16 cellular contexts compared by ENCODE assay signal in genomic region chr1:48680411-48681035, GRCh38.
DNase-seq lines count a peak whose midpoint lies in the region; ATAC-seq and TF ChIP-seq lines count a peak whose summit lies in the region.
"Had no signal": no experiment of that assay in that cellular context is flagged by ENCODE, and none has a peak within 500 bp of the region (broad histone marks: within the 10 kb centered on the region; RNA-seq: fewer than 3 reads in every experiment).

No MANE protein-coding gene starts in this region.

- no peak overlapping the region for H3K4me3 Mint-ChIP-seq in neural crest cell
- no peak overlapping the region for H3K4me3 Mint-ChIP-seq in stimulated activated effector memory CD8-positive, alpha-beta T cell treated with anti-CD3 and anti-CD28 coated beads, Interleukin-12 subunit alpha, Interleukin-12 subunit beta, amount 100 ng/mL, for 72 hours
- H3K4me3 Mint-ChIP-seq: activated CD8-positive, alpha-beta T cell treated with anti-CD3 and anti-CD28 coated beads for 36 hours; nephron had no signal

- TF ChIP-seq CTCF in GM12873 (IDR thresholded peaks at IDR 0.05; ENCODE audit: insufficient read depth, low read depth, low read length, missing control alignments) (peak; percentile 24), neural crest cell (conservative IDR thresholded peaks at IDR 0.05) (peak; percentile 24)

- peaks cover 15% of the 10 kb centered on the region for H3K4me1 Mint-ChIP-seq in neural crest cell
- no peaks in the 10 kb centered on the region for H3K4me1 Mint-ChIP-seq in stimulated activated effector memory CD8-positive, alpha-beta T cell treated with anti-CD3 and anti-CD28 coated beads, Interleukin-12 subunit alpha, Interleukin-12 subunit beta, amount 100 ng/mL, for 72 hours

- no peak for ATAC-seq in stimulated activated effector memory CD8-positive, alpha-beta T cell treated with anti-CD3 and anti-CD28 coated beads, Interleukin-12 subunit alpha, Interleukin-12 subunit beta, amount 100 ng/mL, for 72 hours
- ATAC-seq in GM21526 (IDR thresholded peaks at IDR 0.05; ENCODE audit: low FRiP score, unreplicated experiment), result no peak
- ATAC-seq: activated CD8-positive, alpha-beta T cell treated with anti-CD3 and anti-CD28 coated beads for 36 hours; GM12878 had no signal

- DNase-seq in M059J (ENCODE audit: low read depth), result peak; percentile 40
- peak; percentile 50 for DNase-seq in astrocyte of the hippocampus (ENCODE audit: low read depth, low spot score)
- DNase-seq in neural crest cell (ENCODE audit: low read depth, low spot score), result no peak
- DNase-seq in Ammon's horn (ENCODE audit: low spot score), result no peak
- no peak for DNase-seq in stimulated activated effector memory CD8-positive, alpha-beta T cell treated with anti-CD3 and anti-CD28 coated beads, Interleukin-12 subunit alpha, Interleukin-12 subunit beta, amount 100 ng/mL, for 72 hours (ENCODE audit: low spot score in 2 of 2)
- DNase-seq: activated CD8-positive, alpha-beta T cell treated with anti-CD3 and anti-CD28 coated beads for 36 hours; C1 segment of cervical spinal cord; DND-41; foreskin melanocyte; mammary epithelial cell; NCI-H1105 treated with DMSO at 0.1 percent for 48 hours; substantia nigra had no signal

- H3K9me3 Mint-ChIP-seq in neural crest cell, result no peaks in the 10 kb centered on the region
- H3K9me3 Mint-ChIP-seq in stimulated activated effector memory CD8-positive, alpha-beta T cell treated with anti-CD3 and anti-CD28 coated beads, Interleukin-12 subunit alpha, Interleukin-12 subunit beta, amount 100 ng/mL, for 72 hours, result no peaks in the 10 kb centered on the region
- H3K9me3 Mint-ChIP-seq: activated CD8-positive, alpha-beta T cell treated with anti-CD3 and anti-CD28 coated beads for 36 hours; nephron had no signal

- no peak overlapping the region for H3K27ac Mint-ChIP-seq in neural crest cell (ENCODE audit: unreplicated experiment)
- no peak overlapping the region for H3K27ac Mint-ChIP-seq in stimulated activated effector memory CD8-positive, alpha-beta T cell treated with anti-CD3 and anti-CD28 coated beads, Interleukin-12 subunit alpha, Interleukin-12 subunit beta, amount 100 ng/mL, for 72 hours
- H3K27ac Mint-ChIP-seq: activated CD8-positive, alpha-beta T cell treated with anti-CD3 and anti-CD28 coated beads for 36 hours had no signal

- H3K27me3 Mint-ChIP-seq in neural crest cell (ENCODE audit: low read depth), result no peaks in the 10 kb centered on the region

- no peaks in the 10 kb centered on the region for H3K36me3 Mint-ChIP-seq in neural crest cell (ENCODE audit: low read depth)
- no peaks in the 10 kb centered on the region for H3K36me3 Mint-ChIP-seq in stimulated activated effector memory CD8-positive, alpha-beta T cell treated with anti-CD3 and anti-CD28 coated beads, Interleukin-12 subunit alpha, Interleukin-12 subunit beta, amount 100 ng/mL, for 72 hours

Comparison
In these comparisons a context has a peak if more than half of its experiments do, and no peak if none do; other contexts are left out.
1. DNase-seq: peak in M059J (single experiment) and astrocyte of the hippocampus (single experiment); none in neural crest cell (single experiment), Ammon's horn (single experiment) and stimulated activated effector memory CD8-positive, alpha-beta T cell treated with anti-CD3 and anti-CD28 coated beads, Interleukin-12 subunit alpha, Interleukin-12 subunit beta, amount 100 ng/mL, for 72 hours (0 of 2).